In the genomic region with DNA sequence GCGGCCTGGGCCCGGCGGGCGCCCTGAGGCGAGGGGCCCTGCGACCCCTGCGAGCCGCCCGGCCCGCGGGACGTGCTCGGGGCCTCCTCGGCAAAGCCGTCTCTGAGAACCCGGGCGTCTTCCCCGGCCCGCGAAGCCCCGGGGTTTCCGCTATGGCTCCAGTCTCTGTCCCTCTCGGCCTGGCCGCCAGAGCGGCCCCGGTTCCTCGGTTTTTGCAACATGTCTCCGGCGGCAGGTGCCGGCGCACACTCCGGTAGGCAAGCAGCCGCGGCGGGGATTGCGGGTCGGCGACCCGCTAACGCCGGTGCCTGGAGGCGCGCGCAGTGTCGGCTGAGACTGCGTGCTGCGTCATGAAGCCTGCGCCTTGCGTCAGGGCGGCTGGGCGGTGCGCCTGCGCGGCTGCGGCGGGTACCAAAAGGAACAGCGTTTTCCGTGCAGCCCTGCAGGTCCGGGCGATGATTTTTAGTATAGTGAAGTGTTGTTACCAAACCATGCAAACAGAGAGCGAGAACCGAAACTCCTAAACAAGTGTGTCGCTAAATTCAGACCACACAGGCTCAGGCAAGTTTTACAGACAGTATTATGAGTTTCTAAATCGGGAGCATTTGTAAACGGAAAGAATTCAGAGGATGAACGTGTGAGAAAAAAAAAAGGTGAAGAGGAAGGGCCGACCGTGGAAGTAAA, we compare ENCODE assay signal across 8 cellular contexts. TPM values are rescaled to one million over a fixed set of nuclear protein-coding genes. Genes with fewer than 3 reads are reported as not detected.
DNase-seq lines count a peak whose midpoint lies in the region; ATAC-seq, FAIRE-seq and TF ChIP-seq lines count a peak whose summit lies in the region.

A gene (minus strand): TSS at position 338 of the 684 bp plus-strand sequence. CDS start 117 bp downstream, at position 221.

- no peaks in the 10 kb centered on the region for H3K9me3 ChIP-seq in astrocyte (ENCODE audit: insufficient read depth, low read depth, low read length)
- no peaks in the 10 kb centered on the region for H3K9me3 ChIP-seq in hepatocyte (ENCODE audit: low read depth)

- TF ChIP-seq CTCF in astrocyte (IDR thresholded peaks at IDR 0.05; ENCODE audit: insufficient read depth, low read depth, low read length) (no peak), hepatocyte (IDR thresholded peaks at IDR 0.05; ENCODE audit: poor library complexity) (no peak)

- no peaks in the 10 kb centered on the region for H3K27me3 Mint-ChIP-seq in astrocyte (ENCODE audit: low read depth, unreplicated experiment)

- ATAC-seq in GM18498 (IDR thresholded peaks at IDR 0.05; ENCODE audit: unreplicated experiment), result peak; percentile 87
- peak; percentile 87 for ATAC-seq in HG02884 (IDR thresholded peaks at IDR 0.05; ENCODE audit: unreplicated experiment)

- H3K4me3 ChIP-seq in astrocyte (ENCODE audit: insufficient read depth, low read depth, low read length), result peak within 1 kb of the TSS; percentile 97
- H3K4me3 ChIP-seq in hepatocyte, result peak within 1 kb of the TSS; percentile 70

- H3K27ac ChIP-seq in astrocyte (ENCODE audit: low read depth, low read length) (peak within 1 kb of the TSS; percentile 86), hepatocyte (peak within 1 kb of the TSS; percentile 96)

- peak; percentile 7 for DNase-seq in NCI-H146 treated with DMSO at 0.1 percent for 48 hours (lab: John Stamatoyannopoulos, UW; ENCODE audit: unreplicated experiment)
- DNase-seq in T-helper 2 cell, result peak; percentile 75 to 96 (median 87)
- peak; percentile 77 for DNase-seq in astrocyte (ENCODE audit: low read depth)
- peak; percentile 96 for DNase-seq in hepatocyte (ENCODE audit: low spot score)
- DNase-seq in renal cortical epithelial cell (ENCODE audit: low read depth), result peak; percentile 72
- DNase-seq in cortex of kidney (lab: John Stamatoyannopoulos, UW), result no peak

- H3K9ac ChIP-seq in astrocyte (ENCODE audit: low read length), result peak within 1 kb of the TSS; percentile 92

- H3K4me1 ChIP-seq in astrocyte (ENCODE audit: insufficient read depth, low read length) (peaks cover 14% of the 10 kb centered on the region), hepatocyte (ENCODE audit: insufficient read depth) (peaks cover 21% of the 10 kb centered on the region)

- H2AFZ ChIP-seq in astrocyte (ENCODE audit: low read depth, low read length) (peak within 1 kb of the TSS; percentile 88), hepatocyte (peak within 1 kb of the TSS; percentile 81)

- H3K4me3 Mint-ChIP-seq in astrocyte (ENCODE audit: unreplicated experiment), result peak within 1 kb of the TSS; percentile 99

- no peaks in the 10 kb centered on the region for H3K36me3 ChIP-seq in astrocyte (ENCODE audit: insufficient read depth, low read length)
- no peaks in the 10 kb centered on the region for H3K36me3 ChIP-seq in hepatocyte (replicated peaks; ENCODE audit: insufficient read depth, low read depth)

- 1% methylated on average over 64 of the region's 68 CpGs for WGBS in hepatocyte (ENCODE audit: low lambda C conversion rate, missing lambda C conversion rate)

- H3K79me2 ChIP-seq in astrocyte (ENCODE audit: insufficient read depth, low read length) (peaks cover 30% of the 10 kb centered on the region), hepatocyte (peaks cover 23% of the 10 kb centered on the region)

- H4K20me1 ChIP-seq in astrocyte (ENCODE audit: insufficient read depth, low read length) (peaks cover 11% of the 10 kb centered on the region), hepatocyte (ENCODE audit: insufficient read depth, poor library complexity, severe bottlenecking) (peaks cover 6% of the 10 kb centered on the region)

- peak within 1 kb of the TSS; percentile 81 for H3K27ac Mint-ChIP-seq in astrocyte (ENCODE audit: unreplicated experiment)

- H3K4me2 ChIP-seq in astrocyte (ENCODE audit: low read length), result peak within 1 kb of the TSS; percentile 94
- peak within 1 kb of the TSS; percentile 91 for H3K4me2 ChIP-seq in hepatocyte

- H3K9me3 Mint-ChIP-seq in astrocyte (ENCODE audit: unreplicated experiment), result no peaks in the 10 kb centered on the region

- no peaks in the 10 kb centered on the region for H3K9me2 ChIP-seq in hepatocyte (replicated peaks; ENCODE audit: insufficient read depth)

- no peaks in the 10 kb centered on the region for H3K36me3 Mint-ChIP-seq in astrocyte (ENCODE audit: low read depth, unreplicated experiment)

- H3K27me3 ChIP-seq in astrocyte (ENCODE audit: insufficient read depth, low read length) (no peaks in the 10 kb centered on the region), hepatocyte (no peaks in the 10 kb centered on the region)

- peaks cover 10% of the 10 kb centered on the region for H3K4me1 Mint-ChIP-seq in astrocyte (ENCODE audit: low read depth, unreplicated experiment)

- FAIRE-seq in astrocyte (lab: Jason Lieb, UNC), result peak; percentile 9

RNA-seq across cellular contexts. Expression of the gene that starts here (rescaled TPM):
- 8.2 and 8.3 TPM in 2 replicates for total RNA-seq in astrocyte
- 15.0 and 15.1 TPM in 2 replicates for total RNA-seq in hepatocyte
- polyA plus RNA-seq in hepatocyte, result 15.3 and 16.3 TPM in 2 replicates
- 9.6 and 10.4 TPM in 2 replicates for total RNA-seq in renal cortical epithelial cell
